Comparison of ENCODE assay signal across 11 cellular contexts in genomic region chr4:75511841-75512240, GRCh38. TPM values are rescaled to one million over a fixed set of nuclear protein-coding genes. Genes with fewer than 3 reads are reported as not detected.
A peak's percentile ranks its signal among the peaks of the same experiment; 100 is the strongest.
DNase-seq lines count a peak whose midpoint lies in the region; ATAC-seq and TF ChIP-seq lines count a peak whose summit lies in the region.
"Had no signal": no experiment of that assay in that cellular context is flagged by ENCODE, and none has a peak within 500 bp of the region (broad histone marks: within the 10 kb centered on the region; RNA-seq: fewer than 3 reads in every experiment).

No MANE protein-coding gene starts in this region.

- ATAC-seq in left ventricle myocardium superior (no peak), HG03095 (IDR thresholded peaks at IDR 0.05; ENCODE audit: unreplicated experiment) (no peak), GM21423 (IDR thresholded peaks at IDR 0.05; ENCODE audit: unreplicated experiment) (no peak)
- ATAC-seq: T-helper 17 cell had no signal

- peak in 1 of 2 donors; percentile 2 for DNase-seq in cardiac muscle cell (ENCODE audit: low read depth in 1 of 2, low spot score in 1 of 2)
- no peak for DNase-seq in left ventricle myocardium superior
- no peak for DNase-seq in adipocyte (ENCODE audit: low read depth)
- DNase-seq in kidney epithelial cell (ENCODE audit: low read depth), result no peak
- no peak for DNase-seq in thyroid gland
- no peak for DNase-seq in stimulated activated CD4-positive, alpha-beta T cell treated with anti-CD3 and anti-CD28 coated beads, Interleukin-4, amount 100 ng/mL, for 1 hour
- DNase-seq: NCI-H2171, T-helper 17 cell had no signal

- intact Hi-C loops in left ventricle myocardium superior (cut with micrococcal nuclease), result no loop called here
- intact Hi-C loops in thyroid gland (cut with DNase I), result no loop called here

- no peak for TF ChIP-seq CTCF in cardiac muscle cell (IDR thresholded peaks at IDR 0.05; ENCODE audit: low read depth, low read length)
- TF ChIP-seq CTCF in kidney epithelial cell (IDR thresholded peaks at IDR 0.05; ENCODE audit: insufficient read depth, low read length, poor library complexity, severe bottlenecking), result no peak
- TF ChIP-seq CTCF in thyroid gland (IDR thresholded peaks at IDR 0.05), result no peak

- no peak for TF ChIP-seq POLR2A in thyroid gland (IDR thresholded peaks at IDR 0.05)

- H3K27ac ChIP-seq in cardiac muscle cell (peak overlapping the region; percentile 41), thyroid gland (peak overlapping the region in 2 of 3 donors; percentile 97)

- H3K9me3 ChIP-seq in cardiac muscle cell (ENCODE audit: low read depth), result no peaks in the 10 kb centered on the region
- no peaks in the 10 kb centered on the region for H3K9me3 ChIP-seq in adipocyte (ENCODE audit: control insufficient read depth, low read length)
- H3K9me3 ChIP-seq in thyroid gland, result no peaks in the 10 kb centered on the region
- H3K9me3 ChIP-seq: tibial nerve had no signal

- H3K27me3 ChIP-seq in cardiac muscle cell, result no peaks in the 10 kb centered on the region
- H3K27me3 ChIP-seq in adipocyte (replicated peaks; ENCODE audit: control insufficient read depth, insufficient read depth, low read length), result no peaks in the 10 kb centered on the region
- H3K27me3 ChIP-seq in kidney epithelial cell (ENCODE audit: control insufficient read depth, insufficient read depth, low read length), result no peaks in the 10 kb centered on the region
- H3K27me3 ChIP-seq in thyroid gland, result no peaks in the 10 kb centered on the region
- H3K27me3 ChIP-seq: tibial nerve had no signal

- H3K36me3 ChIP-seq in cardiac muscle cell, result peaks cover 17% of the 10 kb centered on the region
- peaks cover 16% of the 10 kb centered on the region for H3K36me3 ChIP-seq in adipocyte (ENCODE audit: control insufficient read depth, insufficient read depth, low read length, severe bottlenecking)
- no peaks in the 10 kb centered on the region for H3K36me3 ChIP-seq in kidney epithelial cell (ENCODE audit: control insufficient read depth, insufficient read depth, low read length)
- H3K36me3 ChIP-seq in thyroid gland, result peaks cover 0 to under 1% of the 10 kb centered on the region in 2 donors

- peaks cover 23% of the 10 kb centered on the region for H3K4me1 ChIP-seq in cardiac muscle cell (ENCODE audit: low read depth)
- H3K4me1 ChIP-seq in adipocyte (ENCODE audit: control insufficient read depth, insufficient read depth, low read length), result peaks cover 43% of the 10 kb centered on the region
- H3K4me1 ChIP-seq in thyroid gland, result peaks cover 32 to 33% of the 10 kb centered on the region in 2 donors

- H3K4me3 ChIP-seq in cardiac muscle cell (no peak overlapping the region), adipocyte (ENCODE audit: low read length) (peak overlapping the region; percentile 98), kidney epithelial cell (ENCODE audit: low read depth, low read length) (peak overlapping the region; percentile 8), thyroid gland (replicated peaks in 1 of 3) (no peak overlapping the region)

- H3K9ac ChIP-seq in adipocyte (ENCODE audit: low read length), result peak overlapping the region; percentile 43

- 62 to 63% methylated on average over 3 of the region's 3 CpGs for WGBS in thyroid gland, 2 donors

RNA-seq across cellular contexts. Expression of gene RCHY1, which starts 2.4 kb away (rescaled TPM):
- 16.5 and 22.3 TPM in 2 replicates for total RNA-seq in cardiac muscle cell
- 29.6 and 52.5 TPM in 2 replicates for polyA plus RNA-seq in cardiac muscle cell
- total RNA-seq in left ventricle myocardium superior, result 50.5 TPM
- 20.3 and 25.9 TPM in 2 replicates for total RNA-seq in kidney epithelial cell
- 10 to 100 TPM; 41.3 to 62.1 (median 55.6) TPM for total RNA-seq in thyroid gland

RNA-seq across cellular contexts. Expression of gene THAP6, which starts 2.4 kb away (rescaled TPM):
- total RNA-seq in cardiac muscle cell (14.0 and 16.8 TPM in 2 replicates), left ventricle myocardium superior (22.2 TPM), kidney epithelial cell (12.4 and 16.0 TPM in 2 replicates), thyroid gland (10 to 100 TPM; 20.6 to 54.1 (median 32.7) TPM)
- 22.2 and 35.6 TPM in 2 replicates for polyA plus RNA-seq in cardiac muscle cell

RNA-seq across cellular contexts. Expression of gene ODAPH, which starts 44.0 kb away (rescaled TPM):
- total RNA-seq in cardiac muscle cell, result 0.24 TPM in 1 of 2 replicates, not detected in the other
- 0.16 TPM in 1 of 2 replicates, not detected in the other for polyA plus RNA-seq in cardiac muscle cell
- not detected for total RNA-seq in left ventricle myocardium superior
- total RNA-seq in kidney epithelial cell, result 0.41 and 0.63 TPM in 2 replicates
- under 1 TPM in 1 of 4 donors, not detected in 3; 0.29 TPM for total RNA-seq in thyroid gland
- total RNA-seq: tibial nerve had no signal

Comparison
In these comparisons a context has a peak if more than half of its experiments do, and no peak if none do; other contexts are left out.
1. H3K4me3 ChIP-seq: peak in adipocyte (single experiment) and kidney epithelial cell (single experiment); none in cardiac muscle cell (single experiment) and thyroid gland (0 of 3).